ENCODE assay signal across 24 cellular contexts in genomic region chr16:23856345-23856744, GRCh38. TPM values are rescaled to one million over a fixed set of nuclear protein-coding genes. Genes with fewer than 3 reads are reported as not detected.
A peak's percentile ranks its signal among the peaks of the same experiment; 100 is the strongest.
DNase-seq lines count a peak whose midpoint lies in the region; ATAC-seq and TF ChIP-seq lines count a peak whose summit lies in the region.
"Had no signal": no experiment of that assay in that cellular context is flagged by ENCODE, and none has a peak within 500 bp of the region (broad histone marks: within the 10 kb centered on the region; RNA-seq: fewer than 3 reads in every experiment).

No MANE protein-coding gene starts in this region.

- H2AFZ ChIP-seq in SK-N-SH (ENCODE audit: low read depth): no peak overlapping the region

- H3K27ac Mint-ChIP-seq in memory B cell: peak overlapping the region; percentile 33
- H3K27ac Mint-ChIP-seq: T-helper 2 cell treated with Interferon-gamma antibody and Interleukin-4, amounts not matched to agents 5 μg/mL and 100 μg/mL, for 36 hours had no signal

- no peaks in the 10 kb centered on the region for H3K27me3 ChIP-seq in BLaER1 treated with 17β-estradiol and CSF1 and Interleukin-3, amounts not matched to agents 10 nM and 100 nM
- no peaks in the 10 kb centered on the region for H3K27me3 ChIP-seq in GM06990 (replicated peaks; ENCODE audit: control insufficient read depth, insufficient read depth, low read length)
- H3K27me3 ChIP-seq in stomach: no peaks in the 10 kb centered on the region
- H3K27me3 ChIP-seq in SK-N-SH (ENCODE audit: insufficient read depth): no peaks in the 10 kb centered on the region
- H3K27me3 ChIP-seq: ovary had no signal

- H3K9me2 ChIP-seq in SK-N-SH: no peaks in the 10 kb centered on the region

- POLR2A ChIA-PET in SK-N-SH (lab: Yijun Ruan, JAX): no interaction called here

- no peaks in the 10 kb centered on the region for H3K27me3 Mint-ChIP-seq in memory B cell
- H3K27me3 Mint-ChIP-seq: CD4-positive, alpha-beta memory T cell had no signal

- peaks cover 48 to 97% (median 89%) of the 10 kb centered on the region in 10 experiments for H3K4me1 ChIP-seq in BLaER1 treated with 17β-estradiol and CSF1 and Interleukin-3, amounts not matched to agents 10 nM and 100 nM
- H3K4me1 ChIP-seq in stomach: peaks cover 0 to 38% (median 5%) of the 10 kb centered on the region in 4 donors
- peaks cover 0 to 8% of the 10 kb centered on the region in 2 experiments; a peak in 1 of 4 replicates for H3K4me1 ChIP-seq in SK-N-SH (ENCODE audit: control insufficient read depth in 1 of 2, insufficient read depth in 2 of 2, low read depth in 1 of 2, low read length in 1 of 2)

- H3K9ac ChIP-seq in BLaER1 treated with 17β-estradiol and CSF1 and Interleukin-3, amounts not matched to agents 10 nM and 100 nM: no peak overlapping the region
- no peak overlapping the region for H3K9ac ChIP-seq in SK-N-SH

- H3K9me3 Mint-ChIP-seq in memory B cell: no peaks in the 10 kb centered on the region
- H3K9me3 Mint-ChIP-seq: activated T-cell treated with anti-CD3 and anti-CD28 coated beads, Interleukin-2, amount 50 U/mL, for 4 hours; CD4-positive, alpha-beta memory T cell had no signal

- H3K4me3 Mint-ChIP-seq in memory B cell: peak overlapping the region; percentile 15
- H3K4me3 Mint-ChIP-seq: activated T-cell treated with anti-CD3 and anti-CD28 coated beads, Interleukin-2, amount 50 U/mL, for 4 hours; T-helper 2 cell treated with Interferon-gamma antibody and Interleukin-4, amounts not matched to agents 5 μg/mL and 100 μg/mL, for 36 hours had no signal

- ATAC-seq in HG03159 (IDR thresholded peaks at IDR 0.05; ENCODE audit: unreplicated experiment) (peak; percentile 38), memory B cell (ENCODE audit: low read depth) (peak; percentile 47), left lobe of liver (no peak)
- ATAC-seq: HepG2, PC-3, Right ventricle myocardium inferior had no signal

- peaks cover 66% of the 10 kb centered on the region for H3K4me1 Mint-ChIP-seq in memory B cell

- TF ChIP-seq EP300 in stomach (IDR thresholded peaks at IDR 0.05): no peak
- no peak for TF ChIP-seq EP300 in SK-N-SH (IDR thresholded peaks at IDR 0.05; ENCODE audit: borderline replicate concordance in 1 of 2, low read depth in 1 of 2, low read length in 1 of 2)

- H3K36me3 ChIP-seq in BLaER1 treated with 17β-estradiol and CSF1 and Interleukin-3, amounts not matched to agents 10 nM and 100 nM: peaks cover 0 to 41% (median 10%) of the 10 kb centered on the region in 11 experiments; a peak in 8 of 22 replicates
- H3K36me3 ChIP-seq in GM06990 (ENCODE audit: control insufficient read depth, insufficient read depth, low read length): no peaks in the 10 kb centered on the region
- H3K36me3 ChIP-seq in stomach: no peaks in the 10 kb centered on the region
- H3K36me3 ChIP-seq in SK-N-SH (replicated peaks in 1 of 2; ENCODE audit: control insufficient read depth in 1 of 2, insufficient read depth in 2 of 2, low read length in 1 of 2): no peaks in the 10 kb centered on the region
- H3K36me3 ChIP-seq: left ventricle myocardium inferior, ovary had no signal

- H4K20me1 ChIP-seq in BLaER1 treated with 17β-estradiol and CSF1 and Interleukin-3, amounts not matched to agents 10 nM and 100 nM: no peaks in the 10 kb centered on the region; a peak in 2 of 22 replicates
- H4K20me1 ChIP-seq in SK-N-SH (ENCODE audit: insufficient read depth): no peaks in the 10 kb centered on the region

- intact Hi-C loops in stomach (cut with DNase I; ENCODE audit: low total_unique reads): no loop called here

- H3F3A ChIP-seq in SK-N-SH (replicated peaks; ENCODE audit: insufficient read depth): no peaks in the 10 kb centered on the region

- H3K79me2 ChIP-seq in SK-N-SH (ENCODE audit: insufficient read depth): no peaks in the 10 kb centered on the region

- peak overlapping the region in 8 of 11 experiments; percentile 52 to 91 (median 79); a peak in 16 of 22 replicates for H3K4me2 ChIP-seq in BLaER1 treated with 17β-estradiol and CSF1 and Interleukin-3, amounts not matched to agents 10 nM and 100 nM
- H3K4me2 ChIP-seq in SK-N-SH: no peak overlapping the region

- CTCF ChIA-PET in SK-N-SH (lab: Yijun Ruan, JAX): no interaction called here

- H3K9me3 ChIP-seq in BLaER1 treated with 17β-estradiol and CSF1 and Interleukin-3, amounts not matched to agents 10 nM and 100 nM (replicated peaks in 1 of 11): peaks cover 10 to 39% (median 33%) of the 10 kb centered on the region in 11 experiments
- peaks cover 0 to under 1% (median 0%) of the 10 kb centered on the region in 4 donors for H3K9me3 ChIP-seq in stomach
- no peaks in the 10 kb centered on the region for H3K9me3 ChIP-seq in SK-N-SH
- H3K9me3 ChIP-seq: ovary had no signal

- H3K27ac ChIP-seq in BLaER1 treated with 17β-estradiol and CSF1 and Interleukin-3, amounts not matched to agents 10 nM and 100 nM: peak overlapping the region in 10 of 11 experiments; percentile 56 to 95 (median 78); a peak in 17 of 22 replicates
- H3K27ac ChIP-seq in stomach (no peak overlapping the region), SK-N-SH (ENCODE audit: low read depth in 2 of 2, low read length in 1 of 2) (no peak overlapping the region)
- H3K27ac ChIP-seq: left ventricle myocardium inferior, ovary had no signal

- TF ChIP-seq RAD21 in SK-N-SH (IDR thresholded peaks at IDR 0.05; ENCODE audit: low read length): no peak

- TF ChIP-seq POLR2A in stomach (IDR thresholded peaks at IDR 0.05): no peak

- no peak overlapping the region for H3K4me3 ChIP-seq in BLaER1 treated with 17β-estradiol and CSF1 and Interleukin-3, amounts not matched to agents 10 nM and 100 nM
- H3K4me3 ChIP-seq in GM06990 (replicated peaks; ENCODE audit: low read depth, low read length) (no peak overlapping the region), stomach (no peak overlapping the region), SK-N-SH (ENCODE audit: low read depth in 2 of 2, low read length in 1 of 2) (no peak overlapping the region)
- H3K4me3 ChIP-seq: left ventricle myocardium inferior, ovary had no signal

- TF ChIP-seq CTCF in GM06990 (IDR thresholded peaks at IDR 0.05; ENCODE audit: insufficient read depth, low read length, poor library complexity, severe bottlenecking) (no peak), stomach (IDR thresholded peaks at IDR 0.05) (no peak), SK-N-SH (IDR thresholded peaks at IDR 0.05) (no peak)

- DNase-seq in GM06990 (ENCODE audit: extremely low read depth, insufficient read length) (peak; percentile 56), memory B cell (ENCODE audit: low spot score in 2 of 2) (no peak), left lobe of liver (ENCODE audit: low spot score) (no peak), stomach (no peak), SK-N-SH (no peak), NCI-H345 treated with DMSO at 0.1 percent for 48 hours (lab: John Stamatoyannopoulos, UW; ENCODE audit: unreplicated experiment) (no peak)
- DNase-seq: activated CD4-positive, alpha-beta T cell treated with anti-CD3 and anti-CD28 coated beads for 48 hours; activated naive CD4-positive, alpha-beta T cell treated with Interleukin-2 at 50 U/mL for 16 hours; activated T-cell treated with anti-CD3 and anti-CD28 coated beads, Interleukin-2, amount 50 U/mL, for 4 hours; aorta; CD4-positive, alpha-beta memory T cell; effector CD4-positive, alpha-beta T cell; left ventricle myocardium inferior; ovary; PC-3; small intestine; stimulated activated CD4-positive, alpha-beta T cell treated with anti-CD3 and anti-CD28 coated beads, Interleukin-1b, Interleukin-23, amount 100 ng/mL, for 48 hours had no signal

- 73 to 90% (median 89%) methylated on average over 3 of the region's 3 CpGs for WGBS in stomach, 5 donors
- WGBS in SK-N-SH (ENCODE audit: low lambda C conversion rate): 30% methylated on average over 3 of the region's 3 CpGs

- H3K36me3 Mint-ChIP-seq in memory B cell: peaks cover 25% of the 10 kb centered on the region

TF ChIP-seq in SK-N-SH, 30 proteins besides CTCF, POLR2A, EP300 and RAD21:
- TF ChIP-seq FOSL2 (IDR thresholded peaks at IDR 0.05; ENCODE audit: borderline replicate concordance, low read depth): no peak

RNA-seq across cellular contexts. Expression of gene PRKCB, which starts 20.6 kb away (rescaled TPM):
- total RNA-seq in left lobe of liver: 3.3 TPM
- total RNA-seq in stomach: 10 to 100 TPM; 10.6 to 49.6 (median 19.7) TPM
- 1 to 10 TPM; 1.1 to 2.0 (median 1.2) TPM for polyA plus RNA-seq in stomach
- 0.12 and 0.23 TPM in 2 replicates for polyA plus RNA-seq in SK-N-SH (2012; rRNA removed)
- 0.08 and 0.09 TPM in 2 replicates for polyA plus RNA-seq in SK-N-SH (2012; cell fraction: cytosol; rRNA removed)
- polyA plus RNA-seq in SK-N-SH (2012; cell fraction: nucleus; rRNA removed): 0.06 and 0.36 TPM in 2 replicates
- total RNA-seq: glomerular endothelial cell, HepG2, PC-3, renal cortical epithelial cell had no signal

Comparison
In these comparisons a context has a peak if more than half of its experiments do, and no peak if none do; other contexts are left out.
1. H3K27ac ChIP-seq: peak in BLaER1 treated with 17β-estradiol and CSF1 and Interleukin-3, amounts not matched to agents 10 nM and 100 nM (10 of 11); none in stomach (0 of 5) and SK-N-SH (0 of 2).